In the genomic region with DNA sequence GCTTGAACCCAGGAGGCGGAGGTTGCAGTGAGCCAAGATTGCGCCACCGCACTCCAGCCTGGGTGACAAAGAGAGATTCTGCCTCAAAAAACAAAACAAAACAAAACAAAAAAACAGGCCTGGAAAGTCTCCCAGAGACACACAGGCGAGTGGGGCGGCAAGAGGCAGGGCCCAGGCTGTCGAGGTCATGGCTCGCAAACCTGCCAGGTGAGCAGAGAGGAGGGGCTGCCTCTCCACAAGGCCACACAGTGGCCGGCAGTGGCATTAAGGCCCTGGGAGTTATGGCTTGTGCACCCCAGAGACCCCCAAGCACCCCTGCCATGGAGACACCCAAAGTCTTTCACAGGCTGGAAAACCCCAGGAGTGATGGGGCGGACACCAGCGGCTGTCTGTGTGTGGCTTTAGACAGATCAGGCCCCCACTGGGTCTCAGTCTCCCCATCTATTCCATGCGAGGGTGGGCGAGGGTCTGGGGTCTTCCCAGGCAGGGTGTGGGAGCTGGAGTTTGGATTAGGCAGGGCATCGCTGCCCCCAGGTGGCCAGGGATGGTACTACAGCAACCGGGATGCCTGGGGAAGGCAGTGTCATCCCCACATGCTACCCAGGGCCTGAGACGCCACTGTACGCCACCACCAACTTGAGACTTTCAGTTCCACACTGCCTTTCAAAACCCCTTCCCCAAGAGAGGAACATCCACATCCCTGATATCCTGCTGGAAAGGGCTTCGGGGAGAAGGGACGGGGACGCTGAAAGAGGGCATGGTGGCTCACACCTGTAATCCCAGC, we compare ENCODE assay signal across 8 cellular contexts. TPM values are rescaled to one million over a fixed set of nuclear protein-coding genes. Genes with fewer than 3 reads are reported as not detected.
DNase-seq lines count a peak whose midpoint lies in the region; ATAC-seq and TF ChIP-seq lines count a peak whose summit lies in the region.

No MANE protein-coding gene starts in this region.

- ATAC-seq in Right ventricle myocardium inferior (peak; percentile 67), GM19328 (IDR thresholded peaks at IDR 0.05; ENCODE audit: unreplicated experiment) (no peak)

- 59% methylated on average over 19 of the region's 19 CpGs for WGBS in prostate gland

- H3K27ac ChIP-seq in prostate gland, result no peak overlapping the region

- no peaks in the 10 kb centered on the region for H3K27me3 ChIP-seq in prostate gland (replicated peaks; ENCODE audit: insufficient read depth)

- TF ChIP-seq CTCF in prostate gland (IDR thresholded peaks at IDR 0.05), result peak; percentile 86 to 97 (median 93)

- no peaks in the 10 kb centered on the region for H3K9me3 ChIP-seq in prostate gland

- no peak for TF ChIP-seq POLR2A in prostate gland (IDR thresholded peaks at IDR 0.05)

- intact Hi-C loops in Right ventricle myocardium inferior (cut with DNase I), result loop anchor here (1.0 to 5.0 kb wide), 2 partner anchors 71 to 107 kb away; no protein-coding TSS in a partner anchor
- intact Hi-C loops in prostate gland (cut with DNase I), result loop anchor here (1.0 to 10.0 kb wide), 2 partner anchors 108 to 306 kb away; no protein-coding TSS in a partner anchor

- no peaks in the 10 kb centered on the region for H3K36me3 ChIP-seq in prostate gland

- DNase-seq in AML-193 (lab: John Stamatoyannopoulos, UW), result peak; percentile 16 to 27
- DNase-seq in GM19240 (ENCODE audit: insufficient read length, low spot score), result peak; percentile 92
- peak; percentile 38 for DNase-seq in RKO (ENCODE audit: low spot score)
- DNase-seq in activated naive CD4-positive, alpha-beta T cell treated with Interleukin-2 at 50 U/mL for 16 hours, result peak; percentile 81
- peak; percentile 85 for DNase-seq in Right ventricle myocardium inferior (ENCODE audit: missing footprints)
- DNase-seq in prostate gland (ENCODE audit: low spot score), result peak; percentile 57
- DNase-seq in A172 (ENCODE audit: low spot score), result no peak

- H3K4me1 ChIP-seq in prostate gland (replicated peaks), result no peaks in the 10 kb centered on the region

- no peak overlapping the region for H3K4me3 ChIP-seq in prostate gland

RNA-seq across cellular contexts. Expression of gene CTRC, which starts 7.3 kb away (rescaled TPM):
- not detected for total RNA-seq in Right ventricle myocardium inferior
- not detected for total RNA-seq in prostate gland
- total RNA-seq in A172 (2014; rRNA removed; shearing (Covaris generic)), result not detected in 2 replicates

RNA-seq across cellular contexts. Expression of gene EFHD2, which starts 21.3 kb away (rescaled TPM):
- 14.7 TPM for total RNA-seq in Right ventricle myocardium inferior
- total RNA-seq in prostate gland, result 100 to 1,000 TPM in 1 of 2 donors, 10 to 100 TPM in 1; 69.9 to 281 TPM
- 55.7 and 58.5 TPM in 2 replicates for total RNA-seq in A172 (2014; rRNA removed; shearing (Covaris generic))

RNA-seq across cellular contexts. Expression of gene CELA2A, which starts 25.6 kb away (rescaled TPM):
- not detected for total RNA-seq in Right ventricle myocardium inferior
- total RNA-seq in prostate gland, result 1 to 10 TPM in 1 of 2 donors, not detected in 1; 5.4 TPM
- not detected in 2 replicates for total RNA-seq in A172 (2014; rRNA removed; shearing (Covaris generic))

RNA-seq across cellular contexts. Expression of gene CELA2B, which starts 44.9 kb away (rescaled TPM):
- not detected for total RNA-seq in Right ventricle myocardium inferior
- 1 to 10 TPM in 1 of 2 donors, not detected in 1; 1.1 TPM for total RNA-seq in prostate gland
- total RNA-seq in A172 (2014; rRNA removed; shearing (Covaris generic)), result not detected in 2 replicates
